8 cellular contexts compared by ENCODE assay signal in the genomic region with DNA sequence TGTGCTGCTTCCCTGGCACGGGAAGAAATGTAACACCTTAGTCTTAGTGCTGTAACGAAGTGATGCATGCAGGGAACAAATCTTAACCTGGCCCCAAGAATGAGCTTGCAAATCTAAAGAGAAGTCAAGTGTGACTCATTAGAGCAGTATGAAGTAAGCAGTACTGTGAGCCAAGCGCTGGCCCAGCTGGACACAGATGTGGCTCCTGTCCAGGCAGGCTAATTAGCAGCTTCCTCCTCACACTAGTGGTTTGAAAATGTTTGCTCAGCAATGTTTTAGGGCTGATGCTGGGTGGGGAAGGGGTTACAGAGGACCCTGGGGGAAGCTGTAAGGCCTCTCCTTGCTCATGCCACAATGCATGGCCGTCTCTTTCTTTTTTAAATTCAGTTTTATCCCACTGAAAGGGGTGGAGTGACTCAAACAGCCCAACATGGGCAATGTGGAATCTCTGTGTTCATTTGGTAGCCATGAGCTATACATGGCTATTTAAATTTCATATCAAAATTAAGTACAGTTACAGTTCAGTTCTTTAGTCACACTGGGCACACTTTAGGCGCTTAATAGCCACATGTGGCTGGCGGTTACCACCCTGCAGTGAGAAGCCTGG. TPM values are rescaled to one million over a fixed set of nuclear protein-coding genes. Genes with fewer than 3 reads are reported as not detected.
DNase-seq lines count a peak whose midpoint lies in the region; ATAC-seq, FAIRE-seq and TF ChIP-seq lines count a peak whose summit lies in the region.

No MANE protein-coding gene starts in this region.

- ATAC-seq in GM21526 (IDR thresholded peaks at IDR 0.05; ENCODE audit: low FRiP score, unreplicated experiment), result no peak
- no peak for ATAC-seq in GM21786 (IDR thresholded peaks at IDR 0.05; ENCODE audit: unreplicated experiment)

- no peak for FAIRE-seq in GM12891 (lab: Jason Lieb, UNC)

- no peak for TF ChIP-seq POLR2A in GM12891 (IDR thresholded peaks at IDR 0.05; ENCODE audit: low read depth, low read length)

- H3K4me1 ChIP-seq in SJCRH30, result peaks cover 3% of the 10 kb centered on the region; the same call in 1 of the 2 replicates

- H3K36me3 ChIP-seq in SJCRH30, result no peaks in the 10 kb centered on the region

- H3K9me3 ChIP-seq in SJCRH30 (replicated peaks), result no peaks in the 10 kb centered on the region

- no peaks in the 10 kb centered on the region for H3K27me3 ChIP-seq in SJCRH30

- no peak for TF ChIP-seq CTCF in fibroblast of villous mesenchyme (IDR thresholded peaks at IDR 0.05; ENCODE audit: insufficient read depth, low read depth, low read length)

- DNase-seq in HPDE6-E6E7 (ENCODE audit: extremely low spot score) (peak; percentile 89), SJCRH30 (peak; percentile 50 to 57), fibroblast of villous mesenchyme (ENCODE audit: low read depth) (peak; percentile 86), posterior cingulate gyrus (peak in 8 of 10 donors; percentile 24 to 89 (median 43)), GM12891 (ENCODE audit: insufficient read length, low spot score) (no peak), GF-D8 (lab: John Stamatoyannopoulos, UW) (no peak)

- H3K27ac ChIP-seq in SJCRH30, result no peak overlapping the region

- intact Hi-C loops in posterior cingulate gyrus (cut with DNase I), result loop anchor here (5.0 kb wide), 1 partner anchor 166 kb away; no protein-coding TSS in a partner anchor

- H3K4me3 ChIP-seq in SJCRH30 (no peak overlapping the region), fibroblast of villous mesenchyme (ENCODE audit: low read depth, low read length) (no peak overlapping the region)

TF ChIP-seq in GM12891, 5 proteins besides CTCF, POLR2A, EP300 and RAD21:
- TF ChIP-seq PAX5 (IDR thresholded peaks at IDR 0.05; ENCODE audit: insufficient read depth, low read length, severe bottlenecking), result no peak
TF ChIP-seq in GM12891: peak in this region for 0.

RNA-seq across cellular contexts. Expression of a gene that starts 48.9 kb away (rescaled TPM):
- total RNA-seq in SJCRH30 (2014; rRNA removed; shearing (Covaris generic)), result 0.05 and 0.08 TPM in 2 replicates
- total RNA-seq in fibroblast of villous mesenchyme, result under 0.01 TPM in 1 of 2 replicates, not detected in the other
- 0.15 TPM for polyA plus RNA-seq in GM12891 (2012; ENCODE audit: low read depth, missing spikeins)

Comparison
In these comparisons a context has a peak if more than half of its experiments do, and no peak if none do; other contexts are left out.
1. DNase-seq: peak in HPDE6-E6E7 (single experiment), SJCRH30 (2 of 2), fibroblast of villous mesenchyme (single experiment) and posterior cingulate gyrus (8 of 10); none in GM12891 (single experiment) and GF-D8 (single experiment).